2 cellular contexts compared by ENCODE assay signal in the genomic region with DNA sequence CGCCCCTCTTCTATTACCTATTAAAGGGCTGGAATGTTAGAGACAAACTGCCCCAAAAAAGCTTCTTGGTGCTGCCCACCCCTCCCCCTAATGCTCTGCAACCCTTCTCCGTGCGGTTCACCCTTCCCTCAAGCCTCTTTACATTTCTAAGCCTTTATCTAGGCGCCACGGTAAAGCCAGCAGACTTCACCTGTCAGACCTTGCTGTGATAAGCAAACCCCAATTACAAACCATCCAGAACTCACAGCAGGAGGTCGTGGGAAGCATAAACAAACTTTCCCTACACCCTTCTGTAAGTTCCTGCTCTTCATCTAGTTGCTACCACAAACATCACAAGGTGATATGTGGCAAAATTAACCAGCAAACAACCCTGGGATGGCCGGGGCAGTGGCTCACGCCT.
TF ChIP-seq lines count a peak whose summit lies in the region.

No MANE protein-coding gene starts in this region.

TF ChIP-seq in HEK293, 187 proteins besides CTCF, POLR2A, EP300 and RAD21:
- TF ChIP-seq ZBTB8A (tag by site-specific recombination; IDR thresholded peaks at IDR 0.05): peak; percentile 27; the same call in 1 of the 2 replicates
- TF ChIP-seq ZNF302 (tag by site-specific recombination; IDR thresholded peaks at IDR 0.05; ENCODE audit: low read depth): no peak
- 0 out of 2 replicates have a peak, but pooled peaks have one; percentile 9 for TF ChIP-seq ZIC2 (tag by site-specific recombination; IDR thresholded peaks at IDR 0.05)

TF ChIP-seq in K562, 482 proteins besides CTCF, POLR2A, EP300 and RAD21 (continues in another document):
- TF ChIP-seq CBFA2T3 (IDR thresholded peaks at IDR 0.05) (peak; percentile 64), TAL1 (IDR thresholded peaks at IDR 0.05) (peak; percentile 8; the same call in 1 of the 2 replicates), ZNF561 (CRISPR knock-in tag; conservative IDR thresholded peaks at IDR 0.05) (no peak), CAMTA2 (CRISPR knock-in tag; conservative IDR thresholded peaks at IDR 0.05) (no peak), CTBP1 (IDR thresholded peaks at IDR 0.05; ENCODE audit: borderline replicate concordance) (peak; percentile 21; the same call in 1 of the 2 replicates), ZNF384 (IDR thresholded peaks at IDR 0.05; ENCODE audit: low read depth, low read length) (no peak), ZEB2 (IDR thresholded peaks at IDR 0.05) (peak; percentile 71), CHCHD3 (CRISPR knock-in tag; IDR thresholded peaks at IDR 0.05) (no peak), DIDO1 (tag; IDR thresholded peaks at IDR 0.05; ENCODE audit: low read depth) (no peak), CBFB (CRISPR knock-in tag; IDR thresholded peaks at IDR 0.05) (no peak), MIER1 (IDR thresholded peaks at IDR 0.05; ENCODE audit: low read depth) (no peak), MEIS2 (IDR thresholded peaks at IDR 0.05; ENCODE audit: partially characterized antibody) (peak; percentile 9), HNRNPUL1 (IDR thresholded peaks at IDR 0.05; ENCODE audit: low read length) (no peak), ZNF77 (CRISPR knock-in tag; IDR thresholded peaks at IDR 0.05) (no peak), ZNF75A (CRISPR knock-in tag; IDR thresholded peaks at IDR 0.05) (no peak), ZNF24 (IDR thresholded peaks at IDR 0.05) (no peak), THAP12 (CRISPR knock-in tag; IDR thresholded peaks at IDR 0.05) (no peak), ILF3 (IDR thresholded peaks at IDR 0.05; ENCODE audit: borderline replicate concordance) (no peak), ZFP1 (CRISPR knock-in tag; IDR thresholded peaks at IDR 0.05) (no peak), PTBP1 (IDR thresholded peaks at IDR 0.05; ENCODE audit: low read depth, low read length) (no peak), E2F4 (CRISPR knock-in tag; IDR thresholded peaks at IDR 0.05; ENCODE audit: low read depth) (no peak), HNRNPH1 (optimal IDR thresholded peaks at IDR 0.05; ENCODE audit: low read depth, low read length) (no peak), CBX8 (IDR thresholded peaks at IDR 0.05; ENCODE audit: borderline replicate concordance, extremely low read depth, low read depth, low read length, poor library complexity, severe bottlenecking) (no peak), DNMT1 (IDR thresholded peaks at IDR 0.05) (no peak), DPF2 (IDR thresholded peaks at IDR 0.05) (peak; percentile 39; the same call in 1 of the 2 replicates), ETV5 (CRISPR knock-in tag; IDR thresholded peaks at IDR 0.05; ENCODE audit: low read depth) (no peak), NONO (IDR thresholded peaks at IDR 0.05; ENCODE audit: low read depth in 2 of 2, low read length in 1 of 2) (no peak), RBM34 (IDR thresholded peaks at IDR 0.05; ENCODE audit: borderline replicate concordance, insufficient read depth, low read length) (no peak), TEAD4 (IDR thresholded peaks at IDR 0.05; ENCODE audit: low read length) (0 out of 2 replicates have a peak, but pooled peaks have one; percentile 8), TEAD4 (CRISPR knock-in tag; IDR thresholded peaks at IDR 0.05; ENCODE audit: borderline replicate concordance) (no peak), BCL6 (CRISPR knock-in tag; IDR thresholded peaks at IDR 0.05) (no peak), TRIM25 (IDR thresholded peaks at IDR 0.05; ENCODE audit: borderline replicate concordance) (no peak), ARID4B (CRISPR knock-in tag; IDR thresholded peaks at IDR 0.05) (no peak), TCF3 (CRISPR knock-in tag; IDR thresholded peaks at IDR 0.05) (peak; percentile 23; the same call in 1 of the 2 replicates), ZNF589 (CRISPR knock-in tag; IDR thresholded peaks at IDR 0.05; ENCODE audit: low read depth) (no peak), HLTF (IDR thresholded peaks at IDR 0.05) (no peak), NRF1 (conservative IDR thresholded peaks at IDR 0.05 in 1 of 2, IDR thresholded peaks at IDR 0.05 in 1 of 2) (no peak)
- TF ChIP-seq, protein P1, sequence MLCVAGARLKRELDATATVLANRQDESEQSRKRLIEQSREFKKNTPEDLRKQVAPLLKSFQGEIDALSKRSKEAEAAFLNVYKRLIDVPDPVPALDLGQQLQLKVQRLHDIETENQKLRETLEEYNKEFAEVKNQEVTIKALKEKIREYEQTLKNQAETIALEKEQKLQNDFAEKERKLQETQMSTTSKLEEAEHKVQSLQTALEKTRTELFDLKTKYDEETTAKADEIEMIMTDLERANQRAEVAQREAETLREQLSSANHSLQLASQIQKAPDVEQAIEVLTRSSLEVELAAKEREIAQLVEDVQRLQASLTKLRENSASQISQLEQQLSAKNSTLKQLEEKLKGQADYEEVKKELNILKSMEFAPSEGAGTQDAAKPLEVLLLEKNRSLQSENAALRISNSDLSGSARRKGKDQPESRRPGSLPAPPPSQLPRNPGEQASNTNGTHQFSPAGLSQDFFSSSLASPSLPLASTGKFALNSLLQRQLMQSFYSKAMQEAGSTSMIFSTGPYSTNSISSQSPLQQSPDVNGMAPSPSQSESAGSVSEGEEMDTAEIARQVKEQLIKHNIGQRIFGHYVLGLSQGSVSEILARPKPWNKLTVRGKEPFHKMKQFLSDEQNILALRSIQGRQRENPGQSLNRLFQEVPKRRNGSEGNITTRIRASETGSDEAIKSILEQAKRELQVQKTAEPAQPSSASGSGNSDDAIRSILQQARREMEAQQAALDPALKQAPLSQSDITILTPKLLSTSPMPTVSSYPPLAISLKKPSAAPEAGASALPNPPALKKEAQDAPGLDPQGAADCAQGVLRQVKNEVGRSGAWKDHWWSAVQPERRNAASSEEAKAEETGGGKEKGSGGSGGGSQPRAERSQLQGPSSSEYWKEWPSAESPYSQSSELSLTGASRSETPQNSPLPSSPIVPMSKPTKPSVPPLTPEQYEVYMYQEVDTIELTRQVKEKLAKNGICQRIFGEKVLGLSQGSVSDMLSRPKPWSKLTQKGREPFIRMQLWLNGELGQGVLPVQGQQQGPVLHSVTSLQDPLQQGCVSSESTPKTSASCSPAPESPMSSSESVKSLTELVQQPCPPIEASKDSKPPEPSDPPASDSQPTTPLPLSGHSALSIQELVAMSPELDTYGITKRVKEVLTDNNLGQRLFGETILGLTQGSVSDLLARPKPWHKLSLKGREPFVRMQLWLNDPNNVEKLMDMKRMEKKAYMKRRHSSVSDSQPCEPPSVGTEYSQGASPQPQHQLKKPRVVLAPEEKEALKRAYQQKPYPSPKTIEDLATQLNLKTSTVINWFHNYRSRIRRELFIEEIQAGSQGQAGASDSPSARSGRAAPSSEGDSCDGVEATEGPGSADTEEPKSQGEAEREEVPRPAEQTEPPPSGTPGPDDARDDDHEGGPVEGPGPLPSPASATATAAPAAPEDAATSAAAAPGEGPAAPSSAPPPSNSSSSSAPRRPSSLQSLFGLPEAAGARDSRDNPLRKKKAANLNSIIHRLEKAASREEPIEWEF (CRISPR knock-in tag; IDR thresholded peaks at IDR 0.05): no peak
